In the genomic region with DNA sequence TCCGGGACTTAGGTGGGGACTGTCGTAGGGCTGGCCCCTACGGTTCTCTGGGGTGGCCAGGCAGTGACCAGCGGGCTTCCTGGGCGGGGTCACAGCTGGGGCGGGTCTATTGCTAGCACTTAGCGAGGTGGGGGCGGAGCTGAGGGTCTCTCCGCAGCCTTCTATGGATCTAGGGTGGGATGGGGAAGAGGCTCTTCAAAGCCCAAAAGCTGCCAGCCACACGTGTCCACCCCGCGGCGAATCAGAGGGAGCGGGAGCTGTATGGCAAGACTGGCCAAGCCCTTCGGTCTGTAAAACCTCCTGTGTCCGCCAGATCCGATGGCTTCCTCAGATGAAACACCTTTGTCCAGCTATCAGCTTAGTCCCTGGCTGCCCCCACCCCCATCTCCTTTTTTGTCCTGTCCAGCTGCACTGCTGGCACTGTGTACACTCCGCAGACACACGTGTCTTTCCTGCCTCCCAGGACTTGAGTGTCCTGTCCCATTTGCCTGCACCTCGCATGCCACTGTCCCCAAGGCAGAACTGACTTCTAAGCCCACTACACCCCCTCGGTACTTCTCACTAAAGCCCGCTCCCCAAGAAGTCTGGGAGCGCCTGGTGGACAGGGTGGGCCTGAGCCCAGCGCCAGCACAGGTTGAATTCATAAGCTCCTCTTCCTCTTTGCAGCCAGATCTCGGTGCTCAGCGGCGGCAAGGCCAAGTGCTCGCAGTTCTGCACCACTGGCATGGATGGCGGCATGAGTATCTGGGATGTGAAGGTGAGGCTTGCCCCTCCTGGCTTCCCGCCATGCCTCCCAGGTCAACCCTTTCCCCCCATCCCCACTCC, we compare ENCODE assay signal across 1 cellular context.
TF ChIP-seq lines count a peak whose summit lies in the region.

No MANE protein-coding gene starts in this region.

TF ChIP-seq in H1, 55 proteins besides CTCF, POLR2A, EP300 and RAD21:
- TF ChIP-seq SP1 (IDR thresholded peaks at IDR 0.05; ENCODE audit: low read depth, low read length), result 0 out of 2 replicates have a peak, but pooled peaks have one; percentile 6
- no peak for TF ChIP-seq HDAC2 (IDR thresholded peaks at IDR 0.05; ENCODE audit: borderline replicate concordance in 1 of 2, low read depth in 2 of 2, low read length in 2 of 2)
- TF ChIP-seq, protein P1, sequence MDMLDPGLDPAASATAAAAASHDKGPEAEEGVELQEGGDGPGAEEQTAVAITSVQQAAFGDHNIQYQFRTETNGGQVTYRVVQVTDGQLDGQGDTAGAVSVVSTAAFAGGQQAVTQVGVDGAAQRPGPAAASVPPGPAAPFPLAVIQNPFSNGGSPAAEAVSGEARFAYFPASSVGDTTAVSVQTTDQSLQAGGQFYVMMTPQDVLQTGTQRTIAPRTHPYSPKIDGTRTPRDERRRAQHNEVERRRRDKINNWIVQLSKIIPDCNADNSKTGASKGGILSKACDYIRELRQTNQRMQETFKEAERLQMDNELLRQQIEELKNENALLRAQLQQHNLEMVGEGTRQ (IDR thresholded peaks at IDR 0.05; ENCODE audit: low read length), result peak; percentile 79
- TF ChIP-seq POLR2AphosphoS5 (IDR thresholded peaks at IDR 0.05; ENCODE audit: low read depth, low read length), result peak; percentile 43
